Comparison of ENCODE assay signal across 8 cellular contexts in genomic region chr2:174023591-174024523, GRCh38. TPM values are rescaled to one million over a fixed set of nuclear protein-coding genes. Genes with fewer than 3 reads are reported as not detected.
A peak's percentile ranks its signal among the peaks of the same experiment; 100 is the strongest.
DNase-seq lines count a peak whose midpoint lies in the region; ATAC-seq and TF ChIP-seq lines count a peak whose summit lies in the region.

No MANE protein-coding gene starts in this region.

- H3K27ac ChIP-seq in HCT116 (ENCODE audit: low read depth, low read length) (no peak overlapping the region), aorta (ENCODE audit: low read depth in 1 of 2, low read length in 2 of 2) (peak overlapping the region in 1 of 2 donors; percentile 35)

- DNase-seq in HCT116 (ENCODE audit: low read depth, low spot score) = peak; percentile 27
- DNase-seq in RKO (ENCODE audit: low spot score) = peak; percentile 52
- no peak for DNase-seq in effector memory CD8-positive, alpha-beta T cell
- peak in 1 of 2 donors; percentile 82 for DNase-seq in aorta
- DNase-seq in endothelial cell (ENCODE audit: low spot score) = no peak
- DNase-seq in glomerular visceral epithelial cell (ENCODE audit: extremely low spot score) = no peak
- DNase-seq in dermis blood vessel endothelial cell = no peak

- H3K9me3 ChIP-seq in HCT116 (ENCODE audit: control insufficient read depth in 1 of 2, insufficient read depth in 1 of 2, low read depth in 1 of 2, low read length in 2 of 2) = no peaks in the 10 kb centered on the region
- H3K9me3 ChIP-seq in aorta (ENCODE audit: control insufficient read depth, low read length) = no peaks in the 10 kb centered on the region

- H3K27me3 Mint-ChIP-seq in effector memory CD8-positive, alpha-beta T cell = peaks cover 3 to 12% of the 10 kb centered on the region in 2 donors
- H3K27me3 Mint-ChIP-seq in nephron (ENCODE audit: low read depth) (no peaks in the 10 kb centered on the region), endothelial cell (ENCODE audit: unreplicated experiment) (no peaks in the 10 kb centered on the region)

- no peaks in the 10 kb centered on the region for H3K9me2 ChIP-seq in HCT116 (ENCODE audit: insufficient read depth)

- H3K27ac Mint-ChIP-seq in effector memory CD8-positive, alpha-beta T cell = no peak overlapping the region
- H3K27ac Mint-ChIP-seq in nephron (peak overlapping the region; percentile 97 to 100 (median 100)), endothelial cell (ENCODE audit: unreplicated experiment) (no peak overlapping the region)

- H4K20me1 ChIP-seq in HCT116 (ENCODE audit: insufficient read depth) = no peaks in the 10 kb centered on the region

- no TSS peak for BruUV-seq in HCT116 (replicated peaks; lab: Mats Ljungman, UMichigan)

- no peak overlapping the region for H3K9ac ChIP-seq in HCT116 (ENCODE audit: low read length)

- 37 to 48% methylated on average over 17 to 18 of the region's 18 CpGs for WGBS in aorta, 2 donors

- RAD21 ChIA-PET in HCT116 (lab: Charles Lee; ENCODE audit: low non-redundant PET in 1 of 2, low total read pairs in 2 of 2, uncharacterized antibody in 2 of 2, unreplicated experiment in 2 of 2) = no interaction called here

- TF ChIP-seq CTCF in HCT116 (IDR thresholded peaks at IDR 0.05 in 2 of 3, conservative IDR thresholded peaks at IDR 0.05 in 1 of 3; ENCODE audit: borderline replicate concordance in 1 of 3, insufficient read depth in 1 of 3, low read depth in 2 of 3, low read length in 2 of 3) (no peak), nephron (IDR thresholded peaks at IDR 0.05; ENCODE audit: unreplicated experiment in 3 of 3) (no peak), endothelial cell (IDR thresholded peaks at IDR 0.05; ENCODE audit: unreplicated experiment) (no peak)

- peak overlapping the region; percentile 32; the same call in 1 of the 2 replicates for H3K4me2 ChIP-seq in HCT116 (ENCODE audit: low read length)

- TF ChIP-seq RAD21 in HCT116 (IDR thresholded peaks at IDR 0.05; ENCODE audit: low read depth) = no peak

- POLR2A ChIA-PET in HCT116 (lab: Charles Lee) = no interaction called here

- no peak for TF ChIP-seq POLR2A in HCT116 (IDR thresholded peaks at IDR 0.05; ENCODE audit: borderline replicate concordance, extremely low read depth, insufficient read depth, insufficient read length)

- no peak overlapping the region for H2AFZ ChIP-seq in HCT116 (ENCODE audit: low read depth, low read length, poor library complexity, severe bottlenecking)

- no peaks in the 10 kb centered on the region for H3K36me3 ChIP-seq in HCT116 (ENCODE audit: control insufficient read depth in 1 of 2, insufficient read depth in 2 of 2, low read length in 2 of 2)
- H3K36me3 ChIP-seq in aorta (ENCODE audit: control insufficient read depth in 1 of 2, insufficient read depth in 2 of 2, low read length in 1 of 2) = no peaks in the 10 kb centered on the region

- CTCF ChIA-PET in HCT116 (lab: Charles Lee) = no interaction called here

- H3K4me3 ChIP-seq in HCT116 (replicated peaks in 1 of 2; ENCODE audit: low read depth in 1 of 2, low read length in 2 of 2) = no peak overlapping the region
- H3K4me3 ChIP-seq in aorta (ENCODE audit: low read length in 2 of 2) = no peak overlapping the region

- no peaks in the 10 kb centered on the region for H3K9me3 Mint-ChIP-seq in effector memory CD8-positive, alpha-beta T cell
- no peaks in the 10 kb centered on the region for H3K9me3 Mint-ChIP-seq in nephron
- no peaks in the 10 kb centered on the region for H3K9me3 Mint-ChIP-seq in endothelial cell (ENCODE audit: unreplicated experiment)

- no peaks in the 10 kb centered on the region for H3K36me3 Mint-ChIP-seq in effector memory CD8-positive, alpha-beta T cell (ENCODE audit: insufficient read depth)
- H3K36me3 Mint-ChIP-seq in nephron (ENCODE audit: low read depth) (no peaks in the 10 kb centered on the region), endothelial cell (ENCODE audit: low read depth, unreplicated experiment) (no peaks in the 10 kb centered on the region)

- peak; percentile 49 for ATAC-seq in HCT116
- ATAC-seq in effector memory CD8-positive, alpha-beta T cell (replicated peaks) = peak; percentile 36
- ATAC-seq in aorta (ENCODE audit: low FRiP score) = peak; percentile 73

- no peaks in the 10 kb centered on the region for H3K79me2 ChIP-seq in HCT116 (ENCODE audit: insufficient read depth, low read length)

- intact Hi-C loops in HCT116 (cut with micrococcal nuclease) = no loop called here
- intact Hi-C loops in aorta (cut with DNase I) = no loop called here

- H3K4me1 ChIP-seq in HCT116 (ENCODE audit: control insufficient read depth in 1 of 2, insufficient read depth in 2 of 2, low read length in 2 of 2) = peaks cover 0 to 25% of the 10 kb centered on the region in 2 experiments; a peak in 2 of 4 replicates
- H3K4me1 ChIP-seq in aorta (ENCODE audit: control insufficient read depth in 1 of 2, insufficient read depth in 2 of 2, low read length in 2 of 2) = peaks cover 0 to 3% of the 10 kb centered on the region in 2 donors

- no peaks in the 10 kb centered on the region for H3K27me3 ChIP-seq in HCT116 (ENCODE audit: insufficient read depth, low read length)
- no peaks in the 10 kb centered on the region for H3K27me3 ChIP-seq in aorta (ENCODE audit: control insufficient read depth in 1 of 2, insufficient read depth in 2 of 2, low read length in 1 of 2)

- peaks cover 0 to 3% of the 10 kb centered on the region in 2 donors for H3K4me1 Mint-ChIP-seq in effector memory CD8-positive, alpha-beta T cell (ENCODE audit: low read depth in 2 of 2)
- H3K4me1 Mint-ChIP-seq in nephron (peaks cover 67% of the 10 kb centered on the region), endothelial cell (ENCODE audit: unreplicated experiment) (peaks cover 13% of the 10 kb centered on the region)

- H3K4me3 Mint-ChIP-seq in effector memory CD8-positive, alpha-beta T cell = no peak overlapping the region
- H3K4me3 Mint-ChIP-seq in nephron = peak overlapping the region in 2 of 3 experiments; percentile 1 to 8
- no peak overlapping the region for H3K4me3 Mint-ChIP-seq in endothelial cell (ENCODE audit: unreplicated experiment)

TF ChIP-seq in HCT116, 20 proteins besides CTCF, POLR2A, EP300 and RAD21:
- TF ChIP-seq CBX3 (IDR thresholded peaks at IDR 0.05; ENCODE audit: low read depth) (peak; percentile 55; the same call in 1 of the 2 replicates), FOSL1 (IDR thresholded peaks at IDR 0.05; ENCODE audit: low read depth) (no peak; the same call in 1 of the 2 replicates), EZH2 (IDR thresholded peaks at IDR 0.05) (no peak), ZNF274 (IDR thresholded peaks at IDR 0.05; ENCODE audit: low read depth, low read length) (no peak), YY1 (IDR thresholded peaks at IDR 0.05; ENCODE audit: extremely low read depth, insufficient replicate concordance, low read depth, low read length) (no peak)

RNA-seq across cellular contexts. Expression of gene SP3, which starts 58.7 kb away (rescaled TPM):
- total RNA-seq in HCT116 (2021; ENCODE audit: unreplicated experiment) (98.0 TPM), aorta (10 to 100 TPM; 79.1 to 97.6 TPM), endothelial cell (ENCODE audit: unreplicated experiment) (76.2 TPM), dermis blood vessel endothelial cell (98.9 and 107 TPM in 2 replicates)
- 28.9 and 39.2 TPM in 2 replicates for polyA plus RNA-seq in HCT116 (2012)
- 10 to 100 TPM; 16.2 to 25.4 TPM for polyA plus RNA-seq in aorta

Comparison
In these comparisons a context has a peak if more than half of its experiments do, and no peak if none do; other contexts are left out.
1. DNase-seq: peak in HCT116 (single experiment) and RKO (single experiment); none in effector memory CD8-positive, alpha-beta T cell (0 of 3), endothelial cell (single experiment), glomerular visceral epithelial cell (single experiment) and dermis blood vessel endothelial cell (single experiment).
2. H3K27ac Mint-ChIP-seq: peak in nephron (3 of 3); none in effector memory CD8-positive, alpha-beta T cell (0 of 2) and endothelial cell (single experiment).
3. H3K4me3 Mint-ChIP-seq: peak in nephron (2 of 3); none in effector memory CD8-positive, alpha-beta T cell (0 of 2) and endothelial cell (single experiment).
4. Peak in every context shown above with its lines, with median percentiles within 50 percentile points of each other: ATAC-seq.